In the genomic region with DNA sequence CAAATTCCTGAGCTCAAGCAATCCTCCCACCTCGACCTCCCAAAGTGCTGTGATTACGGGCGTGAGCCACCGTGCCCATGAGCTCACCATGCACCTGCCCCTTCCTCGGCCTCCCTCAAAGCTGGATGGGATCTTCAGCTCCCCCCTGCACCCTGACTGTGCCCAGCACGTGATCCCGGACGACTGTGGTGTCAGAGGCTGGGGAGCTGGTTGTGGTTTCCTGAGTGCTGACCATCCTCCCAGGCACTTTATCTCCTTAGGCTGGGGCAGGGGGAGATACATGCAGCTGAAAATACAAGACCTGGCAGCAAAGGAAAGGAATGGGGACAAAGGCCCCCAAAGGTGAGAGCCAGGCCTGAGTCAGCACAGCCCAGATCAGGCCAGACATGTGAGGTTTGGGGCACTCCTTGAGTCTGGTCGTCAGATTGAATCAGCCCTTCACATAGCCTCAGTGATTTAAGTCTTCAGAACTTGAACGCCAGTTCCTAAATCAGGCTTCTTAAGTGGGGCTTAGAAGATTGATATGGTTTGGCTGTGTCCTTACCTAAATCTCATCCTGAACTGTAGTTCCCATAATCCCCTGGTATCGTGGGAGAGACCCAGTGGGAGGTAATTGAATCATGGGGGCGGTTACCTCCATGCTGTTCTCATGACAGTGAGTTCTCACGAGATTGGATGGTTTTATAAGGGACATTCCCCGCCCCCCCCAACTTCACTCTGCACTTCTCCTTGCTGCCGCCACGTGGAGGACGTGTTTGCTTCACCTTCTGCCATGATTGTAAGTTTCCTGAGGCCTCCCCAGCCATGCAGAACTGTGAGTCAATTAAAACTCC, we compare ENCODE assay signal across 9 cellular contexts. TPM values are rescaled to one million over a fixed set of nuclear protein-coding genes. Genes with fewer than 3 reads are reported as not detected.
A peak's percentile ranks its signal among the peaks of the same experiment; 100 is the strongest.
DNase-seq lines count a peak whose midpoint lies in the region; ATAC-seq and TF ChIP-seq lines count a peak whose summit lies in the region.
"Had no signal": no experiment of that assay in that cellular context is flagged by ENCODE, and none has a peak within 500 bp of the region (broad histone marks: within the 10 kb centered on the region; RNA-seq: fewer than 3 reads in every experiment).

No MANE protein-coding gene starts in this region.

- DNase-seq in D341Med (ENCODE audit: low spot score) (peak; percentile 24), T-helper 17 cell (no peak), erythroblast (lab: John Stamatoyannopoulos, UW) (peak; percentile 57 to 60), RWPE1 (ENCODE audit: low spot score) (no peak), DMS53 (lab: John Stamatoyannopoulos, UW) (no peak)
- peak; percentile 4 to 20 for DNase-seq in stimulated activated CD8-positive, alpha-beta memory T cell treated with anti-CD3 and anti-CD28 coated beads, Interleukin-7, amount 100 ng/mL, for 4 hours (ENCODE audit: low read depth in 2 of 2)

- peaks cover 10% of the 10 kb centered on the region for H3K27me3 Mint-ChIP-seq in T-helper 17 cell

- POLR2A ChIA-PET in RWPE1 (lab: Yijun Ruan, JAX; ENCODE audit: low non-redundant PET) = no interaction called here

- peaks cover 7% of the 10 kb centered on the region for H3K4me1 Mint-ChIP-seq in T-helper 17 cell

- no peak for TF ChIP-seq CTCF in RWPE1 (conservative IDR thresholded peaks at IDR 0.05; ENCODE audit: low read depth)

- CTCF ChIA-PET in RWPE1 (lab: Yijun Ruan, JAX) = interaction anchor here (0.7 to 1.9 kb wide), 10 partner anchors 8 to 84 kb away, joined by 3 to 18 read pairs (median 4); no protein-coding TSS in a partner anchor

- no peak overlapping the region for H3K27ac ChIP-seq in RWPE1

- peaks cover 2% of the 10 kb centered on the region for H3K36me3 Mint-ChIP-seq in T-helper 17 cell (ENCODE audit: low read depth)

- ATAC-seq in HG02870 (IDR thresholded peaks at IDR 0.05; ENCODE audit: unreplicated experiment) = peak; percentile 35
- peak; percentile 70 for ATAC-seq in T-helper 17 cell
- no peak for ATAC-seq in HG03196 (IDR thresholded peaks at IDR 0.05; ENCODE audit: unreplicated experiment)

- TF ChIP-seq POLR2A in erythroblast (IDR thresholded peaks at IDR 0.05; ENCODE audit: low read length) = no peak

- H3K4me3 Mint-ChIP-seq in T-helper 17 cell = no peak overlapping the region

- no peaks in the 10 kb centered on the region for H3K9me3 ChIP-seq in T-helper 17 cell (ENCODE audit: control insufficient read depth, low read length, poor library complexity, severe bottlenecking)
- H3K9me3 ChIP-seq: upper lobe of left lung had no signal

- H3K27ac Mint-ChIP-seq in T-helper 17 cell = peak overlapping the region; percentile 4

RNA-seq across cellular contexts. Expression of a gene that starts 35.8 kb away (rescaled TPM):
- 10 to 100 TPM; 27.3 to 35.0 TPM for total RNA-seq in T-helper 17 cell

RNA-seq across cellular contexts. Expression of a gene that starts 59.0 kb away (rescaled TPM):
- 100 to 1,000 TPM; 105 to 109 TPM for total RNA-seq in T-helper 17 cell

Comparison
In these comparisons a context has a peak if more than half of its experiments do, and no peak if none do; other contexts are left out.
1. DNase-seq: peak in D341Med (single experiment), erythroblast (2 of 2) and stimulated activated CD8-positive, alpha-beta memory T cell treated with anti-CD3 and anti-CD28 coated beads, Interleukin-7, amount 100 ng/mL, for 4 hours (2 of 2); none in T-helper 17 cell (0 of 3), RWPE1 (single experiment) and DMS53 (single experiment).